8 cellular contexts compared by ENCODE assay signal in genomic region chr14:103920981-103921854, GRCh38. TPM values are rescaled to one million over a fixed set of nuclear protein-coding genes. Genes with fewer than 3 reads are reported as not detected.
DNase-seq lines count a peak whose midpoint lies in the region; ATAC-seq and TF ChIP-seq lines count a peak whose summit lies in the region.

No MANE protein-coding gene starts in this region.

- H3K27ac ChIP-seq in CD4-positive, alpha-beta T cell (ENCODE audit: low read depth, low read length), result peak overlapping the region; percentile 68
- H3K27ac ChIP-seq in right lobe of liver, result peak overlapping the region; percentile 47 to 78 (median 77)

- no peaks in the 10 kb centered on the region for H3K9me3 ChIP-seq in CD4-positive, alpha-beta T cell (ENCODE audit: control insufficient read depth, low read length)
- no peaks in the 10 kb centered on the region for H3K9me3 ChIP-seq in right lobe of liver

- intact Hi-C loops in CD4-positive, alpha-beta T cell (cut with DNase I, micrococcal nuclease), result loop anchor here (1.0 to 10.0 kb wide), 8 partner anchors 13 to 831 kb away; partner anchors contain the start of genes BAG5 (in 1 of the 2), COA8 (in 1 of the 2), EIF5 (in 1 of the 2) and PPP1R13B (in 1 of the 2)
- intact Hi-C loops in right lobe of liver (cut with DNase I), result no loop called here

- peaks cover 18% of the 10 kb centered on the region for H3K4me1 Mint-ChIP-seq in CD4-positive, alpha-beta T cell (ENCODE audit: low read depth)

- H3K4me3 ChIP-seq in right lobe of liver, result peak overlapping the region; percentile 82 to 88 (median 82)

- H3K27me3 ChIP-seq in CD4-positive, alpha-beta T cell (ENCODE audit: control insufficient read depth, insufficient read depth, low read length), result no peaks in the 10 kb centered on the region
- H3K27me3 ChIP-seq in right lobe of liver, result no peaks in the 10 kb centered on the region

- TF ChIP-seq POLR2A in right lobe of liver (IDR thresholded peaks at IDR 0.05), result peak; percentile 63

- peaks cover 0 to 9% (median 0%) of the 10 kb centered on the region in 4 donors for H3K36me3 ChIP-seq in right lobe of liver

- WGBS in right lobe of liver (ENCODE audit: insufficient coverage, low coverage, low lambda C conversion rate, missing lambda C conversion rate), result 2% methylated on average over 26 of the region's 58 CpGs

- peak overlapping the region; percentile 86 for H3K4me3 Mint-ChIP-seq in CD4-positive, alpha-beta T cell

- peak; percentile 98 for ATAC-seq in CD4-positive, alpha-beta T cell (ENCODE audit: poor library complexity)
- ATAC-seq in GM19395 (IDR thresholded peaks at IDR 0.05; ENCODE audit: unreplicated experiment), result peak; percentile 92
- ATAC-seq in HG03558 (IDR thresholded peaks at IDR 0.05; ENCODE audit: extremely low read depth, unreplicated experiment), result peak; percentile 85
- ATAC-seq in right lobe of liver, result peak; percentile 99 to 100 (median 99)

- peak overlapping the region; percentile 51 for H3K27ac Mint-ChIP-seq in CD4-positive, alpha-beta T cell

- peak; percentile 88 to 96 (median 94) for DNase-seq in CD4-positive, alpha-beta T cell
- DNase-seq in NCI-H748 (lab: John Stamatoyannopoulos, UW; ENCODE audit: unreplicated experiment) (peak; percentile 95), dermis microvascular lymphatic vessel endothelial cell (ENCODE audit: low read depth in 2 of 2) (peak; percentile 85 to 93), right lobe of liver (peak; percentile 92 to 95 (median 95))
- peak; percentile 90 to 91 for DNase-seq in activated CD4-positive, alpha-beta T cell treated with anti-CD3 and anti-CD28 coated beads, Interleukin-2, amount 50 U/mL, for 4 hours
- peak; percentile 94 for DNase-seq in stimulated activated CD4-positive, alpha-beta T cell treated with anti-CD3 and anti-CD28 coated beads, Interleukin-4, amount 100 ng/mL, for 24 hours

- no peaks in the 10 kb centered on the region for H3K9me3 Mint-ChIP-seq in CD4-positive, alpha-beta T cell

- TF ChIP-seq CTCF in CD4-positive, alpha-beta T cell (IDR thresholded peaks at IDR 0.05), result peak; percentile 98
- peak; percentile 97 to 100 (median 100) for TF ChIP-seq CTCF in right lobe of liver (IDR thresholded peaks at IDR 0.05)

- peaks cover 5% of the 10 kb centered on the region for H3K27me3 Mint-ChIP-seq in CD4-positive, alpha-beta T cell

- H3K36me3 Mint-ChIP-seq in CD4-positive, alpha-beta T cell (ENCODE audit: low read depth), result peaks cover 13% of the 10 kb centered on the region

- H3K4me1 ChIP-seq in right lobe of liver, result peaks cover 0 to 15% (median 4%) of the 10 kb centered on the region in 4 donors

- CTCF ChIA-PET in CD4-positive, alpha-beta T cell (lab: Charles Lee), result interaction anchor here (0.6 to 2.4 kb wide), 6 partner anchors 11 to 20 kb away, joined by 3 to 13 read pairs (median 4); no protein-coding TSS in a partner anchor

- POLR2A ChIA-PET in CD4-positive, alpha-beta T cell (lab: Charles Lee), result interaction anchor here (0.8 to 1.0 kb wide), 2 partner anchors 11 to 13 kb away, joined by 3 read pairs; no protein-coding TSS in a partner anchor

RNA-seq across cellular contexts. Expression of gene TDRD9, which starts 7.0 kb away (rescaled TPM):
- under 1 TPM; 0.17 to 0.27 TPM for total RNA-seq in CD4-positive, alpha-beta T cell
- 0.26 and 0.76 TPM in 2 replicates for total RNA-seq in dermis microvascular lymphatic vessel endothelial cell
- under 1 TPM in 5 of 6 experiments, not detected in 1; 0.31 to 0.86 (median 0.43) TPM for total RNA-seq in right lobe of liver

RNA-seq across cellular contexts. Expression of gene RD3L, which starts 21.1 kb away (rescaled TPM):
- not detected for total RNA-seq in CD4-positive, alpha-beta T cell
- total RNA-seq in dermis microvascular lymphatic vessel endothelial cell (not detected in 2 replicates), right lobe of liver (1 to 10 TPM in 1 of 6 experiments, under 1 TPM in 2, not detected in 3; 0.22 to 1.2 (median 0.25) TPM)

Comparison
In these comparisons a context has a peak if more than half of its experiments do, and no peak if none do; other contexts are left out.
1. Peak in every context shown above with its lines: DNase-seq, ATAC-seq, H3K4me3 ChIP-seq and H3K27ac ChIP-seq.
2. intact Hi-C loops: an anchor here in CD4-positive, alpha-beta T cell (1.0 to 10.0 kb wide); none called in right lobe of liver.